ENCODE assay signal across 7 cellular contexts in the genomic region with DNA sequence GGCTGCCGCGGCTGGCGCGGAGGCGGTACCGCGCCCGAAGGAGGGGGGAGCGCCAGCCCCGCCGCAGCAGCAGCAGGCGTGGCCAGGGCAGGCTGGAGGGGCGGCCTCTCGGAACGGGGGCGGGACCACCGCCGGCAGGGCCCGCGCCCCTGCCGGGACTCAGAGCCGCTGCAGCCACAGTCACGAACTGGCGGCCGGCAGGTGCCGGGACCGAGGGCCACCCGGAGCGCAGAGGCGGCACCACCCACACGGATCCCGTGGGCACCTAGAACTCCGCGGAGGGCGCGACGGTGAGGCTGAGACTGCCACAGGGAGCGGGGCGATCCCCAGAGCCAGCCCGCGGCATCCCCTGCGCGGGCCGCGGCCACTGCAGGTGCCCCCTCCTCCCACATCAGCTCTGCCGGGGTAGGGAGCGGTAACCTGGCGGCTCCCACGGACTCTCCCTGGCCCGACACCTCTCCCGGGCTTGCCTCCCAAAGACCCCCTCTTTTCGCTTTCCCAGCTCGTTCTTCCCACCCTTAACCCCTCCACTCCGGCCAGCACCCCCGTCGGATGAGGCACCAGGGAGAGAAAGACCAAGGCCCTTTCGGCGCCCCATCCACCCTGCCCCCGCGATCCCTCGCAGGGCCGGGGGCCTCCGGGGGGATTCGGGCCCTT. TPM values are rescaled to one million over a fixed set of nuclear protein-coding genes. Genes with fewer than 3 reads are reported as not detected.
DNase-seq lines count a peak whose midpoint lies in the region; ATAC-seq lines count a peak whose summit lies in the region.

A gene (plus strand): TSS at position 162 of the 657 bp plus-strand sequence. CDS start 944 bp downstream, outside the sequence.

- intact Hi-C loops in activated CD4-positive, alpha-beta T cell treated with anti-CD3 and anti-CD28 coated beads, Interleukin-2, amount 10 ng/mL, durations not matched to agents 24 days and 14 days (cut with micrococcal nuclease), result no loop called here
- intact Hi-C loops in dendritic cell treated with granulocyte-macrophage colony-stimulating factor and Interleukin-4, amounts not matched to agents 40 ng/mL and 50 ng/mL, for 4 days (cut with micrococcal nuclease), result no loop called here

- H3K4me3 Mint-ChIP-seq in activated CD4-positive, alpha-beta T cell treated with anti-CD3 and anti-CD28 coated beads, Interleukin-2, amount 10 ng/mL, durations not matched to agents 24 days and 14 days, result peak within 1 kb of the TSS; percentile 71
- H3K4me3 Mint-ChIP-seq in dendritic cell treated with granulocyte-macrophage colony-stimulating factor and Interleukin-4, amounts not matched to agents 40 ng/mL and 50 ng/mL, for 4 days, result peak within 1 kb of the TSS; percentile 56

- peak; percentile 89 for DNase-seq in NCI-H2227 (lab: John Stamatoyannopoulos, UW; ENCODE audit: unreplicated experiment)
- DNase-seq in activated CD4-positive, alpha-beta T cell treated with anti-CD3 and anti-CD28 coated beads, Interleukin-2, amount 10 ng/mL, durations not matched to agents 24 days and 14 days, result peak; percentile 91
- DNase-seq in medulla oblongata (ENCODE audit: extremely low spot score), result peak; percentile 7
- DNase-seq in stimulated activated CD8-positive, alpha-beta memory T cell treated with anti-CD3 and anti-CD28 coated beads, Interleukin-12 subunit alpha, Interleukin-12 subunit beta, amount 100 ng/mL, for 4 hours (ENCODE audit: low read depth), result peak; percentile 68

- peaks cover 8% of the 10 kb centered on the region for H3K4me1 Mint-ChIP-seq in activated CD4-positive, alpha-beta T cell treated with anti-CD3 and anti-CD28 coated beads, Interleukin-2, amount 10 ng/mL, durations not matched to agents 24 days and 14 days
- peaks cover 8% of the 10 kb centered on the region for H3K4me1 Mint-ChIP-seq in dendritic cell treated with granulocyte-macrophage colony-stimulating factor and Interleukin-4, amounts not matched to agents 40 ng/mL and 50 ng/mL, for 4 days (ENCODE audit: low read depth)

- peaks cover 2% of the 10 kb centered on the region for H3K36me3 Mint-ChIP-seq in activated CD4-positive, alpha-beta T cell treated with anti-CD3 and anti-CD28 coated beads, Interleukin-2, amount 10 ng/mL, durations not matched to agents 24 days and 14 days (ENCODE audit: low read depth)
- H3K36me3 Mint-ChIP-seq in dendritic cell treated with granulocyte-macrophage colony-stimulating factor and Interleukin-4, amounts not matched to agents 40 ng/mL and 50 ng/mL, for 4 days (ENCODE audit: low read depth), result no peaks in the 10 kb centered on the region

- H3K9me3 Mint-ChIP-seq in activated CD4-positive, alpha-beta T cell treated with anti-CD3 and anti-CD28 coated beads, Interleukin-2, amount 10 ng/mL, durations not matched to agents 24 days and 14 days, result no peaks in the 10 kb centered on the region
- no peaks in the 10 kb centered on the region for H3K9me3 Mint-ChIP-seq in dendritic cell treated with granulocyte-macrophage colony-stimulating factor and Interleukin-4, amounts not matched to agents 40 ng/mL and 50 ng/mL, for 4 days

- H3K27me3 Mint-ChIP-seq in activated CD4-positive, alpha-beta T cell treated with anti-CD3 and anti-CD28 coated beads, Interleukin-2, amount 10 ng/mL, durations not matched to agents 24 days and 14 days, result peaks cover 55% of the 10 kb centered on the region
- H3K27me3 Mint-ChIP-seq in dendritic cell treated with granulocyte-macrophage colony-stimulating factor and Interleukin-4, amounts not matched to agents 40 ng/mL and 50 ng/mL, for 4 days, result peaks cover 83% of the 10 kb centered on the region

- ATAC-seq in GM18502 (IDR thresholded peaks at IDR 0.05; ENCODE audit: poor library complexity, unreplicated experiment) (peak; percentile 88), HG02943 (IDR thresholded peaks at IDR 0.05; ENCODE audit: low read depth, unreplicated experiment) (peak; percentile 61)

- H3K27ac Mint-ChIP-seq in activated CD4-positive, alpha-beta T cell treated with anti-CD3 and anti-CD28 coated beads, Interleukin-2, amount 10 ng/mL, durations not matched to agents 24 days and 14 days, result no peak within 1 kb of the TSS
- H3K27ac Mint-ChIP-seq in dendritic cell treated with granulocyte-macrophage colony-stimulating factor and Interleukin-4, amounts not matched to agents 40 ng/mL and 50 ng/mL, for 4 days, result no peak within 1 kb of the TSS

RNA-seq across cellular contexts. Expression of the gene that starts here (rescaled TPM):
- not detected in 2 replicates for total RNA-seq in activated CD4-positive, alpha-beta T cell treated with anti-CD3 and anti-CD28 coated beads, Interleukin-2, amount 10 ng/mL, durations not matched to agents 24 days and 14 days

Comparison
In these comparisons a context has a peak if more than half of its experiments do, and no peak if none do; other contexts are left out.
1. Peak in every context shown above with its lines: DNase-seq and ATAC-seq.
2. Peak in DNase-seq in activated CD4-positive, alpha-beta T cell treated with anti-CD3 and anti-CD28 coated beads, Interleukin-2, amount 10 ng/mL, durations not matched to agents 24 days and 14 days; RNA of the gene not detected or under 1 TPM.
3. DNase-seq: peak in every context shown above with its lines; median percentile 91 in activated CD4-positive, alpha-beta T cell treated with anti-CD3 and anti-CD28 coated beads, Interleukin-2, amount 10 ng/mL, durations not matched to agents 24 days and 14 days; 89 in NCI-H2227; 68 in stimulated activated CD8-positive, alpha-beta memory T cell treated with anti-CD3 and anti-CD28 coated beads, Interleukin-12 subunit alpha, Interleukin-12 subunit beta, amount 100 ng/mL, for 4 hours; 7 in medulla oblongata.